In genomic region chr11:44945639-44946038, GRCh38 we compare ENCODE assay signal across 21 cellular contexts. TPM values are rescaled to one million over a fixed set of nuclear protein-coding genes. Genes with fewer than 3 reads are reported as not detected.
DNase-seq lines count a peak whose midpoint lies in the region; ATAC-seq and TF ChIP-seq lines count a peak whose summit lies in the region.
"Had no signal": no experiment of that assay in that cellular context is flagged by ENCODE, and none has a peak within 500 bp of the region (broad histone marks: within the 10 kb centered on the region; RNA-seq: fewer than 3 reads in every experiment).

No MANE protein-coding gene starts in this region.

- H3K4me1 ChIP-seq in neural progenitor cell (peaks cover 57% of the 10 kb centered on the region), testis (peaks cover 3% of the 10 kb centered on the region), smooth muscle cell (ENCODE audit: low read depth) (peaks cover 31% of the 10 kb centered on the region)

- H3K9ac ChIP-seq in neural progenitor cell (no peak overlapping the region), smooth muscle cell (ENCODE audit: low read depth) (no peak overlapping the region)

- H3K9me3 Mint-ChIP-seq in neural progenitor cell, result no peaks in the 10 kb centered on the region
- H3K9me3 Mint-ChIP-seq: activated naive CD4-positive, alpha-beta T cell treated with anti-CD3 and anti-CD28 coated beads, Interleukin-2, amount 50 U/mL, for 24 hours; CD8-positive, alpha-beta T cell had no signal

- H2AFZ ChIP-seq in neural progenitor cell (replicated peaks) (no peak overlapping the region), smooth muscle cell (ENCODE audit: low read depth) (no peak overlapping the region)

- WGBS in testis, 2 donors, result 85 to 92% methylated on average over 8 to 10 of the region's 10 CpGs
- WGBS in smooth muscle cell (ENCODE audit: low lambda C conversion rate), result 95% methylated on average over 10 of the region's 10 CpGs

- H3K36me3 ChIP-seq in neural progenitor cell, result no peaks in the 10 kb centered on the region
- H3K36me3 ChIP-seq in testis (ENCODE audit: low read depth, missing control alignments), result no peaks in the 10 kb centered on the region
- no peaks in the 10 kb centered on the region for H3K36me3 ChIP-seq in smooth muscle cell (ENCODE audit: low read depth)

- H3K4me3 ChIP-seq in neural progenitor cell, result no peak overlapping the region
- H3K4me3 ChIP-seq in testis, result no peak overlapping the region
- H3K4me3 ChIP-seq in smooth muscle cell, result no peak overlapping the region
- H3K4me3 ChIP-seq: SJSA1, upper lobe of left lung had no signal

- intact Hi-C loops in Right ventricle myocardium inferior (cut with DNase I) (loop anchor here (5.0 kb wide), 1 partner anchor 82 kb away; no protein-coding TSS in a partner anchor), cardiac septum (cut with DNase I) (loop anchor here (5.0 kb wide), 1 partner anchor 82 kb away; no protein-coding TSS in a partner anchor), left cardiac atrium (cut with DNase I) (no loop called here), testis (cut with DNase I; ENCODE audit: low total_unique reads) (no loop called here)

- H3K4me1 Mint-ChIP-seq in neural progenitor cell, result peaks cover 73% of the 10 kb centered on the region

- H3F3A ChIP-seq in neural progenitor cell (ENCODE audit: low read depth), result peaks cover 49% of the 10 kb centered on the region
- H3F3A ChIP-seq in smooth muscle cell (ENCODE audit: low read depth), result no peaks in the 10 kb centered on the region

- peak; percentile 85 for DNase-seq in Right ventricle myocardium inferior (ENCODE audit: missing footprints)
- DNase-seq in cardiac septum (ENCODE audit: low spot score), result no peak
- peak; percentile 77 for DNase-seq in left cardiac atrium
- DNase-seq in neural progenitor cell (ENCODE audit: low spot score), result no peak
- DNase-seq in testis, result peak; percentile 27
- DNase-seq in smooth muscle cell (lab: John Stamatoyannopoulos, UW; ENCODE audit: unreplicated experiment), result no peak
- DNase-seq in GM03348 (ENCODE audit: low spot score), result no peak
- no peak for DNase-seq in stimulated activated CD4-positive, alpha-beta T cell treated with anti-CD3 and anti-CD28 coated beads, Interleukin-12 subunit alpha, Interleukin-12 subunit beta, amount 100 ng/mL, for 4 hours
- DNase-seq: activated CD4-positive, alpha-beta T cell treated with anti-CD3 and anti-CD28 coated beads for 1 hour; activated T-cell treated with anti-CD3 and anti-CD28 coated beads, Interleukin-2, amount 50 U/mL, for 48 hours; CD8-positive, alpha-beta T cell; dermis blood vessel endothelial cell; NCI-H1092; NCI-H187; NCI-H524 treated with DMSO at 0.1 percent for 48 hours; NK-92 treated with Interleukin-12 subunit alpha and Interleukin-12 subunit beta, amount 100 ng/mL, for 24 hours; retina; upper lobe of left lung had no signal

- TF ChIP-seq POLR2A in testis (IDR thresholded peaks at IDR 0.05), result no peak

- H3K27ac ChIP-seq in neural progenitor cell, result peak overlapping the region; percentile 26
- no peak overlapping the region for H3K27ac ChIP-seq in testis
- H3K27ac ChIP-seq in smooth muscle cell (ENCODE audit: low read depth), result no peak overlapping the region
- H3K27ac ChIP-seq: 22Rv1, SJSA1, upper lobe of left lung had no signal

- H3K27me3 Mint-ChIP-seq in neural progenitor cell (ENCODE audit: insufficient read depth, low read depth), result peaks cover 8% of the 10 kb centered on the region
- H3K27me3 Mint-ChIP-seq: activated naive CD4-positive, alpha-beta T cell treated with anti-CD3 and anti-CD28 coated beads, Interleukin-2, amount 50 U/mL, for 24 hours had no signal

- no peak for TF ChIP-seq CTCF in neural progenitor cell (IDR thresholded peaks at IDR 0.05)
- TF ChIP-seq CTCF in testis (IDR thresholded peaks at IDR 0.05), result no peak
- TF ChIP-seq CTCF in smooth muscle cell (IDR thresholded peaks at IDR 0.05; ENCODE audit: borderline replicate concordance, insufficient read depth, poor library complexity, severe bottlenecking), result no peak

- H3K79me2 ChIP-seq in neural progenitor cell (ENCODE audit: low read depth) (peaks cover 99% of the 10 kb centered on the region), smooth muscle cell (ENCODE audit: low read depth) (no peaks in the 10 kb centered on the region)

- no peak overlapping the region for H3K27ac Mint-ChIP-seq in neural progenitor cell
- H3K27ac Mint-ChIP-seq: activated naive CD4-positive, alpha-beta T cell treated with anti-CD3 and anti-CD28 coated beads, Interleukin-2, amount 50 U/mL, for 24 hours; CD8-positive, alpha-beta T cell had no signal

- H3K4me2 ChIP-seq in neural progenitor cell (peak overlapping the region; percentile 68), smooth muscle cell (no peak overlapping the region)

- no peak overlapping the region for H3K4me3 Mint-ChIP-seq in neural progenitor cell
- H3K4me3 Mint-ChIP-seq: activated naive CD4-positive, alpha-beta T cell treated with anti-CD3 and anti-CD28 coated beads, Interleukin-2, amount 50 U/mL, for 24 hours; CD8-positive, alpha-beta T cell had no signal

- H3K27me3 ChIP-seq in neural progenitor cell (no peaks in the 10 kb centered on the region), testis (no peaks in the 10 kb centered on the region), smooth muscle cell (ENCODE audit: low read depth) (no peaks in the 10 kb centered on the region)
- H3K27me3 ChIP-seq: SJSA1, upper lobe of left lung had no signal

- peak; percentile 59 for ATAC-seq in Right ventricle myocardium inferior
- peak in 1 of 2 donors; percentile 13 for ATAC-seq in left cardiac atrium
- ATAC-seq: CD8-positive, alpha-beta T cell had no signal

- H3K36me3 Mint-ChIP-seq in neural progenitor cell, result no peaks in the 10 kb centered on the region
- H3K36me3 Mint-ChIP-seq: activated naive CD4-positive, alpha-beta T cell treated with anti-CD3 and anti-CD28 coated beads, Interleukin-2, amount 50 U/mL, for 24 hours; CD8-positive, alpha-beta T cell had no signal

- H4K20me1 ChIP-seq in neural progenitor cell (ENCODE audit: low read depth) (peaks cover 90% of the 10 kb centered on the region), smooth muscle cell (ENCODE audit: low read depth) (peaks cover 87% of the 10 kb centered on the region)

- H3K9me3 ChIP-seq in neural progenitor cell (ENCODE audit: low read depth) (no peaks in the 10 kb centered on the region), testis (no peaks in the 10 kb centered on the region), smooth muscle cell (replicated peaks; ENCODE audit: low read depth) (no peaks in the 10 kb centered on the region)
- H3K9me3 ChIP-seq: SJSA1, upper lobe of left lung had no signal

RNA-seq across cellular contexts. Expression of gene TP53I11, which starts 5.0 kb away (rescaled TPM):
- 59.1 TPM for total RNA-seq in Right ventricle myocardium inferior
- total RNA-seq in cardiac septum, result 38.4 TPM
- total RNA-seq in left cardiac atrium, result 100 to 1,000 TPM in 1 of 2 donors, 10 to 100 TPM in 1; 96.4 to 115 TPM
- total RNA-seq in neural progenitor cell (ENCODE audit: low replicate concordance), result 23.1 and 91.9 TPM in 2 replicates
- total RNA-seq in testis, result 10 to 100 TPM; 19.9 to 28.7 TPM
- polyA plus RNA-seq in testis (ENCODE audit: insufficient read depth, low read depth, low replicate concordance), result 29.7 TPM
- total RNA-seq in smooth muscle cell, result 14.2 and 22.0 TPM in 2 replicates
- polyA plus RNA-seq in smooth muscle cell, result 53.9 and 61.2 TPM in 2 replicates

Comparison
In these comparisons a context has a peak if more than half of its experiments do, and no peak if none do; other contexts are left out.
1. DNase-seq: peak in Right ventricle myocardium inferior (single experiment), left cardiac atrium (single experiment) and testis (single experiment); none in cardiac septum (single experiment), neural progenitor cell (single experiment), smooth muscle cell (single experiment), GM03348 (single experiment) and stimulated activated CD4-positive, alpha-beta T cell treated with anti-CD3 and anti-CD28 coated beads, Interleukin-12 subunit alpha, Interleukin-12 subunit beta, amount 100 ng/mL, for 4 hours (single experiment).
2. intact Hi-C loops: an anchor here in Right ventricle myocardium inferior (5.0 kb wide) and cardiac septum (5.0 kb wide); none called in left cardiac atrium and testis.